In the genomic region with DNA sequence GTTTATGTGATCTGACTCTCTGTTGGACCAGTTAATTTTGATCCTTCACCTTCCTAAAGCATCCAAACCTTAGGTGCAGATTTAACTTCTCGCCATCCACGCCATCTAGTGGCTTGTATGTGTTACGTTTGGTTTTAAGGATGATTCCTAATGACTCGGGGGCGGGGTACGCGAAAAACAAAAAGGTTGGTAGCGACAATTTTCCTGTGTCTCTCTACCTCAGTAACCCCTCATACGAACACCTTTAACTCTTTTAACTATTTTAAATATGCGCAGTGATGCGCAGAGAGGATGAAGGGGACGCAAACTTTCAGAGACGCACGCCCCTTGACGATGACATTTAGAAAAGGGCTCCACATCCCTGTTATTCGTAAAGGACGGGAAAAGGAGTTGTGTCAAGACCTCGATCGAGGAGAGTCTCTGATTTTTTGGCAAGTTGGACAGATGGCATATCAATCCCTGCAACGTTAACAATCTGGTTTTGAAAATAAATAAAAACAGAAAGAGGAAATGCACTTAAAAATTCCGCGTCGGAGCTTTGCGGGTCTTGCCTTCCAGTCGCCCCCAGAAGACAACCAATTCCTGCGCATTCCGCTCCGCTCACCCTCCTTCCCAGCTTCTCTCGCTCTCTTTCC, we compare ENCODE assay signal across 8 cellular contexts. TPM values are rescaled to one million over a fixed set of nuclear protein-coding genes. Genes with fewer than 3 reads are reported as not detected.
A peak's percentile ranks its signal among the peaks of the same experiment; 100 is the strongest.
DNase-seq lines count a peak whose midpoint lies in the region; ATAC-seq and TF ChIP-seq lines count a peak whose summit lies in the region.

No MANE protein-coding gene starts in this region.

- ATAC-seq in HG02623 (IDR thresholded peaks at IDR 0.05; ENCODE audit: unreplicated experiment) (peak; percentile 44), SK-N-SH treated with all-trans-retinoic acid at 6 μM for 48 hours (peak; percentile 86)
- ATAC-seq in activated naive CD4-positive, alpha-beta T cell treated with anti-CD3 and anti-CD28 coated beads, Interleukin-2, amount 50 U/mL, for 72 hours: no peak

- peak overlapping the region; percentile 91 for H3K4me3 ChIP-seq in GM12865 (ENCODE audit: low read depth, low read length)
- H3K4me3 ChIP-seq in fibroblast of mammary gland (ENCODE audit: control insufficient read depth, low read depth, low read length): peak overlapping the region; percentile 77
- H3K4me3 ChIP-seq in neural progenitor cell: peak overlapping the region; percentile 75

- H2AFZ ChIP-seq in neural progenitor cell (replicated peaks): peak overlapping the region; percentile 99

- H3K27me3 ChIP-seq in neural progenitor cell: peaks cover 26% of the 10 kb centered on the region

- peak; percentile 55 for DNase-seq in A172 (ENCODE audit: low spot score)
- peak; percentile 76 for DNase-seq in GM12865 (ENCODE audit: low read depth)
- DNase-seq in NCI-H1048 (lab: John Stamatoyannopoulos, UW): peak; percentile 30
- DNase-seq in fibroblast of mammary gland (ENCODE audit: low read depth): peak; percentile 79
- peak; percentile 81 for DNase-seq in neural progenitor cell (ENCODE audit: low spot score)
- no peak for DNase-seq in activated naive CD4-positive, alpha-beta T cell treated with anti-CD3 and anti-CD28 coated beads, Interleukin-2, amount 50 U/mL, for 72 hours (ENCODE audit: low spot score in 2 of 2)

- peaks cover 3% of the 10 kb centered on the region for H3K9me3 Mint-ChIP-seq in neural progenitor cell
- H3K9me3 Mint-ChIP-seq in activated naive CD4-positive, alpha-beta T cell treated with anti-CD3 and anti-CD28 coated beads, Interleukin-2, amount 50 U/mL, for 72 hours: peaks cover 0 to 8% of the 10 kb centered on the region in 2 donors

- peaks cover 7% of the 10 kb centered on the region for H3K4me1 Mint-ChIP-seq in neural progenitor cell

- no peaks in the 10 kb centered on the region for H3K79me2 ChIP-seq in neural progenitor cell (ENCODE audit: low read depth)

- TF ChIP-seq CTCF in GM12865 (IDR thresholded peaks at IDR 0.05; ENCODE audit: insufficient read depth, low read depth, low read length, missing control alignments): peak; percentile 76
- peak; percentile 76 for TF ChIP-seq CTCF in fibroblast of mammary gland (conservative IDR thresholded peaks at IDR 0.05; ENCODE audit: control insufficient read depth, insufficient read depth, low read depth, low read length)
- TF ChIP-seq CTCF in neural progenitor cell (IDR thresholded peaks at IDR 0.05): peak; percentile 81

- no peak overlapping the region for H3K9ac ChIP-seq in neural progenitor cell

- no peaks in the 10 kb centered on the region for H3K36me3 Mint-ChIP-seq in neural progenitor cell
- peaks cover 18 to 26% of the 10 kb centered on the region in 2 donors for H3K36me3 Mint-ChIP-seq in activated naive CD4-positive, alpha-beta T cell treated with anti-CD3 and anti-CD28 coated beads, Interleukin-2, amount 50 U/mL, for 72 hours

- peaks cover 13% of the 10 kb centered on the region for H3K27me3 Mint-ChIP-seq in neural progenitor cell (ENCODE audit: insufficient read depth, low read depth)

- no peaks in the 10 kb centered on the region for H3K4me1 ChIP-seq in neural progenitor cell

- peak overlapping the region; percentile 85 for H3K4me2 ChIP-seq in neural progenitor cell

- H3K27ac Mint-ChIP-seq in neural progenitor cell: no peak overlapping the region
- H3K27ac Mint-ChIP-seq in activated naive CD4-positive, alpha-beta T cell treated with anti-CD3 and anti-CD28 coated beads, Interleukin-2, amount 50 U/mL, for 72 hours: no peak overlapping the region

- H3F3A ChIP-seq in neural progenitor cell (ENCODE audit: low read depth): peaks cover 5% of the 10 kb centered on the region

- no peaks in the 10 kb centered on the region for H3K9me3 ChIP-seq in neural progenitor cell (ENCODE audit: low read depth)

- no peaks in the 10 kb centered on the region for H4K20me1 ChIP-seq in neural progenitor cell (ENCODE audit: low read depth)

- H3K27ac ChIP-seq in neural progenitor cell: no peak overlapping the region

- H3K4me3 Mint-ChIP-seq in neural progenitor cell: peak overlapping the region; percentile 96

- H3K36me3 ChIP-seq in neural progenitor cell: no peaks in the 10 kb centered on the region

TF ChIP-seq in SK-N-SH treated with all-trans-retinoic acid at 6 μM for 48 hours, 23 proteins besides CTCF, POLR2A, EP300 and RAD21:
- no peak for TF ChIP-seq TOX (CRISPR knock-in tag; IDR thresholded peaks at IDR 0.05; ENCODE audit: borderline replicate concordance)
- no peak for TF ChIP-seq ZFP3 (CRISPR knock-in tag; IDR thresholded peaks at IDR 0.05)
- TF ChIP-seq PPARA (CRISPR knock-in tag; IDR thresholded peaks at IDR 0.05; ENCODE audit: borderline replicate concordance): no peak

RNA-seq across cellular contexts. Expression of a gene that starts 0.6 kb away (rescaled TPM):
- 0.02 and 0.53 TPM in 2 replicates for total RNA-seq in A172 (2014; rRNA removed; shearing (Covaris generic))
- 2.7 and 2.9 TPM in 2 replicates for total RNA-seq in neural progenitor cell (ENCODE audit: low replicate concordance)
- not detected for total RNA-seq in activated naive CD4-positive, alpha-beta T cell treated with anti-CD3 and anti-CD28 coated beads, Interleukin-2, amount 50 U/mL, for 72 hours

Comparison
In these comparisons a context has a peak if more than half of its experiments do, and no peak if none do; other contexts are left out.
1. DNase-seq: peak in A172 (single experiment), GM12865 (single experiment), NCI-H1048 (single experiment), fibroblast of mammary gland (single experiment) and neural progenitor cell (single experiment); none in activated naive CD4-positive, alpha-beta T cell treated with anti-CD3 and anti-CD28 coated beads, Interleukin-2, amount 50 U/mL, for 72 hours (0 of 2).
2. ATAC-seq: peak in HG02623 (single experiment) and SK-N-SH treated with all-trans-retinoic acid at 6 μM for 48 hours (single experiment); none in activated naive CD4-positive, alpha-beta T cell treated with anti-CD3 and anti-CD28 coated beads, Interleukin-2, amount 50 U/mL, for 72 hours (0 of 2).
3. Peak in every context shown above with its lines, with median percentiles within 50 percentile points of each other: H3K4me3 ChIP-seq and CTCF ChIP-seq.